In the genomic region with DNA sequence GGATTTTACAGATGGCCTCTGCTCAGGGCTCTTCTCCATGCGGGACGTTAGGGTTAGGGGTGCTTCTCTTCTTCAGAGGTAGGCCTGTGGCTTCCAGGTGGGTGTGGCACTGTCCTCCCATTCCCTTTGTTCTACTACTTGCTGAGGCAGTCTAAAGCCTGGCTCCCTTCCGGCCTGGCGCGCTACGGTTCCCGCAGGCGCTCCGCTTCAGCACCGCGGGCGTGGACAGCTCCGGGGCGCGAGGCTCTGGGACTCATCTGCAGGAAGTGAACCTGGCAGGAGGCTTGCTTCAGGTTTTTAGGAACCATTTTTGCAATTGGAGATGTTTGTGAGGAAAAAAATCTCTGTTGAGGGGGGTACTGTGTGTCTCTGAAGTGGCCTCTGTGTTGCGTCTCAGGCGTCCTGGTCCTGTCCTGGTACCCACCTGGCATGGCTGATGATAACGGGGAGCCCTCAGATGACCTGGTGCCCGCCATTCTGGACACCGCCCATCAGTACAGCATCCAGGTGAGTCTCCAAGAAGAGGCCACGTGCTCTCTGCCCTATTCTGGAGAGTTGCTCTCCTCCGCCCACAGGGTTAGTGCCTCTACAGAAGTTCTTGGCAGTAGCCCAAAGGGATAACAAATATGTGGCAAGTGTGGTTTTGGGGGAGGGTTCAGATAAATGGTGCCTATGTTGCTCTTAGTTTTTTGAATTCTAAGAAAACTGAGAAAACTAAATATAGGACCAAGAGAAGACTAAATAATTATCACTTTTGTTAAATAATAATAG, we compare ENCODE assay signal across 1 cellular context.
TF ChIP-seq lines count a peak whose summit lies in the region.

No MANE protein-coding gene starts in this region.

TF ChIP-seq in K562, 482 proteins besides CTCF, POLR2A, EP300 and RAD21 (continued from another document and continues in another):
- TF ChIP-seq ZBTB40 (IDR thresholded peaks at IDR 0.05) (peak; percentile 51; the same call in 1 of the 2 replicates), ZBTB40 (CRISPR knock-in tag; IDR thresholded peaks at IDR 0.05) (peak; percentile 57; the same call in 1 of the 2 replicates), TARDBP (IDR thresholded peaks at IDR 0.05) (no peak), FOXK1 (CRISPR knock-in tag; IDR thresholded peaks at IDR 0.05; ENCODE audit: borderline replicate concordance) (peak; percentile 88; the same call in 1 of the 2 replicates), ZNF146 (CRISPR knock-in tag; IDR thresholded peaks at IDR 0.05; ENCODE audit: unreplicated experiment) (no peak), SAFB2 (IDR thresholded peaks at IDR 0.05; ENCODE audit: borderline replicate concordance, low read depth, low read length, severe bottlenecking) (no peak), HNRNPUL1 (IDR thresholded peaks at IDR 0.05; ENCODE audit: low read length) (no peak), CAMTA2 (CRISPR knock-in tag; conservative IDR thresholded peaks at IDR 0.05) (no peak), ZNF316 (IDR thresholded peaks at IDR 0.05) (peak; percentile 64), SPI1 (IDR thresholded peaks at IDR 0.05; ENCODE audit: borderline replicate concordance, low read depth, low read length) (0 out of 2 replicates have a peak, but pooled peaks have one; percentile 10), SMARCA4 (IDR thresholded peaks at IDR 0.05) (0 out of 2 replicates have a peak, but pooled peaks have one; percentile 39), PCBP2 (IDR thresholded peaks at IDR 0.05; ENCODE audit: low read depth, low read length, poor library complexity, severe bottlenecking) (no peak), THAP12 (CRISPR knock-in tag; IDR thresholded peaks at IDR 0.05) (no peak), ZNF184 (CRISPR knock-in tag; IDR thresholded peaks at IDR 0.05) (no peak), DIDO1 (tag; IDR thresholded peaks at IDR 0.05; ENCODE audit: low read depth) (no peak), TRIM24 (IDR thresholded peaks at IDR 0.05) (no peak), ZNF449 (CRISPR knock-in tag; IDR thresholded peaks at IDR 0.05) (no peak), FOS (IDR thresholded peaks at IDR 0.05; ENCODE audit: extremely low read depth, insufficient read length) (no peak), MCM5 (IDR thresholded peaks at IDR 0.05; ENCODE audit: low read depth) (no peak), MYBL2 (IDR thresholded peaks at IDR 0.05; ENCODE audit: low read depth) (no peak), MYBL2 (CRISPR knock-in tag; IDR thresholded peaks at IDR 0.05; ENCODE audit: borderline replicate concordance) (no peak), NCOA2 (IDR thresholded peaks at IDR 0.05; ENCODE audit: partially characterized antibody in 2 of 2) (no peak), NELFE (IDR thresholded peaks at IDR 0.05; ENCODE audit: insufficient read depth, insufficient read length) (no peak), ZBTB8A (IDR thresholded peaks at IDR 0.05; ENCODE audit: partially characterized antibody) (no peak), ELF1 (tag; IDR thresholded peaks at IDR 0.05) (no peak)
- TF ChIP-seq, protein P1, sequence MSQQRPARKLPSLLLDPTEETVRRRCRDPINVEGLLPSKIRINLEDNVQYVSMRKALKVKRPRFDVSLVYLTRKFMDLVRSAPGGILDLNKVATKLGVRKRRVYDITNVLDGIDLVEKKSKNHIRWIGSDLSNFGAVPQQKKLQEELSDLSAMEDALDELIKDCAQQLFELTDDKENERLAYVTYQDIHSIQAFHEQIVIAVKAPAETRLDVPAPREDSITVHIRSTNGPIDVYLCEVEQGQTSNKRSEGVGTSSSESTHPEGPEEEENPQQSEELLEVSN (IDR thresholded peaks at IDR 0.05; ENCODE audit: borderline replicate concordance in 1 of 2, extremely low read depth in 1 of 2, insufficient read depth in 1 of 2, insufficient read length in 1 of 2, low read depth in 1 of 2, low read length in 1 of 2, poor library complexity in 1 of 2, severe bottlenecking in 1 of 2): peak; percentile 25 to 80
- TF ChIP-seq, protein P2, sequence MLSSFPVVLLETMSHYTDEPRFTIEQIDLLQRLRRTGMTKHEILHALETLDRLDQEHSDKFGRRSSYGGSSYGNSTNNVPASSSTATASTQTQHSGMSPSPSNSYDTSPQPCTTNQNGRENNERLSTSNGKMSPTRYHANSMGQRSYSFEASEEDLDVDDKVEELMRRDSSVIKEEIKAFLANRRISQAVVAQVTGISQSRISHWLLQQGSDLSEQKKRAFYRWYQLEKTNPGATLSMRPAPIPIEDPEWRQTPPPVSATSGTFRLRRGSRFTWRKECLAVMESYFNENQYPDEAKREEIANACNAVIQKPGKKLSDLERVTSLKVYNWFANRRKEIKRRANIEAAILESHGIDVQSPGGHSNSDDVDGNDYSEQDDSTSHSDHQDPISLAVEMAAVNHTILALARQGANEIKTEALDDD (IDR thresholded peaks at IDR 0.05): no peak
- TF ChIP-seq, protein P3, sequence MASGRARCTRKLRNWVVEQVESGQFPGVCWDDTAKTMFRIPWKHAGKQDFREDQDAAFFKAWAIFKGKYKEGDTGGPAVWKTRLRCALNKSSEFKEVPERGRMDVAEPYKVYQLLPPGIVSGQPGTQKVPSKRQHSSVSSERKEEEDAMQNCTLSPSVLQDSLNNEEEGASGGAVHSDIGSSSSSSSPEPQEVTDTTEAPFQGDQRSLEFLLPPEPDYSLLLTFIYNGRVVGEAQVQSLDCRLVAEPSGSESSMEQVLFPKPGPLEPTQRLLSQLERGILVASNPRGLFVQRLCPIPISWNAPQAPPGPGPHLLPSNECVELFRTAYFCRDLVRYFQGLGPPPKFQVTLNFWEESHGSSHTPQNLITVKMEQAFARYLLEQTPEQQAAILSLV (tag; IDR thresholded peaks at IDR 0.05): no peak
- TF ChIP-seq, protein P4, sequence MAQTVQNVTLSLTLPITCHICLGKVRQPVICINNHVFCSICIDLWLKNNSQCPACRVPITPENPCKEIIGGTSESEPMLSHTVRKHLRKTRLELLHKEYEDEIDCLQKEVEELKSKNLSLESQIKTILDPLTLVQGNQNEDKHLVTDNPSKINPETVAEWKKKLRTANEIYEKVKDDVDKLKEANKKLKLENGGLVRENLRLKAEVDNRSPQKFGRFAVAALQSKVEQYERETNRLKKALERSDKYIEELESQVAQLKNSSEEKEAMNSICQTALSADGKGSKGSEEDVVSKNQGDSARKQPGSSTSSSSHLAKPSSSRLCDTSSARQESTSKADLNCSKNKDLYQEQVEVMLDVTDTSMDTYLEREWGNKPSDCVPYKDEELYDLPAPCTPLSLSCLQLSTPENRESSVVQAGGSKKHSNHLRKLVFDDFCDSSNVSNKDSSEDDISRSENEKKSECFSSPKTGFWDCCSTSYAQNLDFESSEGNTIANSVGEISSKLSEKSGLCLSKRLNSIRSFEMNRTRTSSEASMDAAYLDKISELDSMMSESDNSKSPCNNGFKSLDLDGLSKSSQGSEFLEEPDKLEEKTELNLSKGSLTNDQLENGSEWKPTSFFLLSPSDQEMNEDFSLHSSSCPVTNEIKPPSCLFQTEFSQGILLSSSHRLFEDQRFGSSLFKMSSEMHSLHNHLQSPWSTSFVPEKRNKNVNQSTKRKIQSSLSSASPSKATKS (CRISPR knock-in tag; IDR thresholded peaks at IDR 0.05): no peak
- TF ChIP-seq, protein P5, sequence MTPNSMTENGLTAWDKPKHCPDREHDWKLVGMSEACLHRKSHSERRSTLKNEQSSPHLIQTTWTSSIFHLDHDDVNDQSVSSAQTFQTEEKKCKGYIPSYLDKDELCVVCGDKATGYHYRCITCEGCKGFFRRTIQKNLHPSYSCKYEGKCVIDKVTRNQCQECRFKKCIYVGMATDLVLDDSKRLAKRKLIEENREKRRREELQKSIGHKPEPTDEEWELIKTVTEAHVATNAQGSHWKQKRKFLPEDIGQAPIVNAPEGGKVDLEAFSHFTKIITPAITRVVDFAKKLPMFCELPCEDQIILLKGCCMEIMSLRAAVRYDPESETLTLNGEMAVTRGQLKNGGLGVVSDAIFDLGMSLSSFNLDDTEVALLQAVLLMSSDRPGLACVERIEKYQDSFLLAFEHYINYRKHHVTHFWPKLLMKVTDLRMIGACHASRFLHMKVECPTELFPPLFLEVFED (CRISPR knock-in tag; conservative IDR thresholded peaks at IDR 0.05): no peak
- TF ChIP-seq, protein P6, sequence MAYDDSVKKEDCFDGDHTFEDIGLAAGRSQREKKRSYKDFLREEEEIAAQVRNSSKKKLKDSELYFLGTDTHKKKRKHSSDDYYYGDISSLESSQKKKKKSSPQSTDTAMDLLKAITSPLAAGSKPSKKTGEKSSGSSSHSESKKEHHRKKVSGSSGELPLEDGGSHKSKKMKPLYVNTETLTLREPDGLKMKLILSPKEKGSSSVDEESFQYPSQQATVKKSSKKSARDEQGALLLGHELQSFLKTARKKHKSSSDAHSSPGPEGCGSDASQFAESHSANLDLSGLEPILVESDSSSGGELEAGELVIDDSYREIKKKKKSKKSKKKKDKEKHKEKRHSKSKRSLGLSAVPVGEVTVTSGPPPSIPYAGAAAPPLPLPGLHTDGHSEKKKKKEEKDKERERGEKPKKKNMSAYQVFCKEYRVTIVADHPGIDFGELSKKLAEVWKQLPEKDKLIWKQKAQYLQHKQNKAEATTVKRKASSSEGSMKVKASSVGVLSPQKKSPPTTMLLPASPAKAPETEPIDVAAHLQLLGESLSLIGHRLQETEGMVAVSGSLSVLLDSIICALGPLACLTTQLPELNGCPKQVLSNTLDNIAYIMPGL (CRISPR knock-in tag; IDR thresholded peaks at IDR 0.05): peak; percentile 60; the same call in 1 of the 2 replicates
